Comparison of ENCODE assay signal across 11 cellular contexts in genomic region chr18:46072959-46073358, GRCh38. TPM values are rescaled to one million over a fixed set of nuclear protein-coding genes. Genes with fewer than 3 reads are reported as not detected.
DNase-seq lines count a peak whose midpoint lies in the region; ATAC-seq and TF ChIP-seq lines count a peak whose summit lies in the region.
"Had no signal": no experiment of that assay in that cellular context is flagged by ENCODE, and none has a peak within 500 bp of the region (broad histone marks: within the 10 kb centered on the region; RNA-seq: fewer than 3 reads in every experiment).

No MANE protein-coding gene starts in this region.

- H3K4me1 Mint-ChIP-seq in activated CD8-positive, alpha-beta memory T cell treated with anti-CD3 and anti-CD28 coated beads, Interleukin-2, amount 10 ng/mL, durations not matched to agents 7 days and 5 days: peaks cover 30% of the 10 kb centered on the region
- H3K4me1 Mint-ChIP-seq in dendritic cell treated with granulocyte-macrophage colony-stimulating factor and Interleukin-4, amounts not matched to agents 40 ng/mL and 50 ng/mL, for 4 days (ENCODE audit: low read depth): peaks cover 44% of the 10 kb centered on the region

- H3K27me3 Mint-ChIP-seq in activated CD8-positive, alpha-beta memory T cell treated with anti-CD3 and anti-CD28 coated beads, Interleukin-2, amount 10 ng/mL, durations not matched to agents 7 days and 5 days: peaks cover 6% of the 10 kb centered on the region
- no peaks in the 10 kb centered on the region for H3K27me3 Mint-ChIP-seq in dendritic cell treated with granulocyte-macrophage colony-stimulating factor and Interleukin-4, amounts not matched to agents 40 ng/mL and 50 ng/mL, for 4 days

- TF ChIP-seq CTCF in neutrophil (IDR thresholded peaks at IDR 0.05): no peak

- H3K9ac ChIP-seq in Karpas-422 (ENCODE audit: low read length): no peak overlapping the region

- H2AFZ ChIP-seq in Karpas-422 (ENCODE audit: low read length): no peak overlapping the region

- no peak overlapping the region for H3K27ac Mint-ChIP-seq in activated CD8-positive, alpha-beta memory T cell treated with anti-CD3 and anti-CD28 coated beads, Interleukin-2, amount 10 ng/mL, durations not matched to agents 7 days and 5 days
- peak overlapping the region; percentile 85 for H3K27ac Mint-ChIP-seq in dendritic cell treated with granulocyte-macrophage colony-stimulating factor and Interleukin-4, amounts not matched to agents 40 ng/mL and 50 ng/mL, for 4 days

- H3K79me2 ChIP-seq in Karpas-422 (ENCODE audit: low read length): no peaks in the 10 kb centered on the region

- H3K4me3 Mint-ChIP-seq in activated CD8-positive, alpha-beta memory T cell treated with anti-CD3 and anti-CD28 coated beads, Interleukin-2, amount 10 ng/mL, durations not matched to agents 7 days and 5 days: peak overlapping the region; percentile 39
- H3K4me3 Mint-ChIP-seq in dendritic cell treated with granulocyte-macrophage colony-stimulating factor and Interleukin-4, amounts not matched to agents 40 ng/mL and 50 ng/mL, for 4 days: peak overlapping the region; percentile 88

- no peak overlapping the region for H3K27ac ChIP-seq in Karpas-422 (ENCODE audit: low read length)
- peak overlapping the region; percentile 94 for H3K27ac ChIP-seq in neutrophil
- H3K27ac ChIP-seq: tibial nerve had no signal

- ATAC-seq in activated CD8-positive, alpha-beta memory T cell treated with anti-CD3 and anti-CD28 coated beads, Interleukin-2, amount 10 ng/mL, durations not matched to agents 7 days and 5 days: no peak
- no peak for ATAC-seq in GM21528 (IDR thresholded peaks at IDR 0.05; ENCODE audit: low FRiP score, unreplicated experiment)

- CTCF ChIA-PET in activated CD8-positive, alpha-beta memory T cell treated with anti-CD3 and anti-CD28 coated beads, Interleukin-2, amount 10 ng/mL, durations not matched to agents 7 days and 5 days (lab: Charles Lee): interaction anchor here (1.0 to 5.3 kb wide), 36 partner anchors 10 to 410 kb away, joined by 3 to 50 read pairs (median 5); no protein-coding TSS in a partner anchor

- no peak overlapping the region for H3K4me3 ChIP-seq in Karpas-422 (ENCODE audit: low read length)
- peak overlapping the region; percentile 88 to 95 for H3K4me3 ChIP-seq in neutrophil (ENCODE audit: low read depth in 1 of 2, low read length in 1 of 2)

- H3K27me3 ChIP-seq in Karpas-422 (ENCODE audit: low read length) (no peaks in the 10 kb centered on the region), neutrophil (no peaks in the 10 kb centered on the region)
- H3K27me3 ChIP-seq: tibial nerve had no signal

- intact Hi-C loops in dendritic cell treated with granulocyte-macrophage colony-stimulating factor and Interleukin-4, amounts not matched to agents 40 ng/mL and 50 ng/mL, for 4 days (cut with micrococcal nuclease): loop anchor here (5.0 to 10.0 kb wide), 4 partner anchors 41 to 408 kb away; no protein-coding TSS in a partner anchor

- H3K4me1 ChIP-seq in Karpas-422 (ENCODE audit: low read length): no peaks in the 10 kb centered on the region
- peaks cover 45 to 57% of the 10 kb centered on the region in 2 experiments for H3K4me1 ChIP-seq in neutrophil (ENCODE audit: control insufficient read depth in 1 of 2, insufficient read depth in 1 of 2, low read depth in 1 of 2, low read length in 1 of 2)

- H3K4me2 ChIP-seq in Karpas-422 (ENCODE audit: low read depth, low read length, poor library complexity, severe bottlenecking): no peak overlapping the region

- H3K36me3 ChIP-seq in Karpas-422 (ENCODE audit: insufficient read depth, low read length) (no peaks in the 10 kb centered on the region), neutrophil (peaks cover 8% of the 10 kb centered on the region)

- no peaks in the 10 kb centered on the region for H3K9me3 ChIP-seq in Karpas-422 (ENCODE audit: low read length)
- H3K9me3 ChIP-seq in neutrophil: no peaks in the 10 kb centered on the region
- H3K9me3 ChIP-seq: HAP-1, tibial nerve had no signal

- H4K20me1 ChIP-seq in Karpas-422 (ENCODE audit: insufficient read depth, low read depth, low read length): no peaks in the 10 kb centered on the region

- H3K36me3 Mint-ChIP-seq in activated CD8-positive, alpha-beta memory T cell treated with anti-CD3 and anti-CD28 coated beads, Interleukin-2, amount 10 ng/mL, durations not matched to agents 7 days and 5 days: peaks cover 2% of the 10 kb centered on the region
- H3K36me3 Mint-ChIP-seq in dendritic cell treated with granulocyte-macrophage colony-stimulating factor and Interleukin-4, amounts not matched to agents 40 ng/mL and 50 ng/mL, for 4 days (ENCODE audit: low read depth): peaks cover 40% of the 10 kb centered on the region

- peak; percentile 31 for DNase-seq in activated CD8-positive, alpha-beta memory T cell treated with anti-CD3 and anti-CD28 coated beads, Interleukin-2, amount 10 ng/mL, durations not matched to agents 7 days and 5 days
- DNase-seq in activated CD8-positive, alpha-beta memory T cell treated with anti-CD3 and anti-CD28 coated beads, Interleukin-2, amount 50 U/mL, for 48 hours: no peak
- peak; percentile 36 for DNase-seq in Karpas-422
- no peak for DNase-seq in DMS79 treated with DMSO at 0.1 percent for 48 hours (lab: John Stamatoyannopoulos, UW)
- no peak for DNase-seq in GM19240 (ENCODE audit: insufficient read length, low spot score)
- DNase-seq: NCI-H2081 treated with DMSO at 0.1 percent for 48 hours had no signal

- no peaks in the 10 kb centered on the region for H3K9me3 Mint-ChIP-seq in activated CD8-positive, alpha-beta memory T cell treated with anti-CD3 and anti-CD28 coated beads, Interleukin-2, amount 10 ng/mL, durations not matched to agents 7 days and 5 days (ENCODE audit: low read depth)
- H3K9me3 Mint-ChIP-seq in dendritic cell treated with granulocyte-macrophage colony-stimulating factor and Interleukin-4, amounts not matched to agents 40 ng/mL and 50 ng/mL, for 4 days: no peaks in the 10 kb centered on the region

- H3K9me2 ChIP-seq in Karpas-422 (replicated peaks; ENCODE audit: insufficient read depth, low read length): no peaks in the 10 kb centered on the region

RNA-seq across cellular contexts. Expression of gene PSTPIP2, which starts 0.9 kb away (rescaled TPM):
- total RNA-seq in activated CD8-positive, alpha-beta memory T cell treated with anti-CD3 and anti-CD28 coated beads, Interleukin-2, amount 10 ng/mL, durations not matched to agents 7 days and 5 days: 10 to 100 TPM in 1 of 2 experiments, 1 to 10 TPM in 1; 4.1 to 16.1 TPM
- not detected in 2 replicates for total RNA-seq in Karpas-422 (2014; rRNA removed; shearing (Covaris generic); ENCODE audit: low replicate concordance)

RNA-seq across cellular contexts. Expression of gene ATP5F1A, which starts 25.1 kb away (rescaled TPM):
- 100 to 1,000 TPM; 341 to 485 TPM for total RNA-seq in activated CD8-positive, alpha-beta memory T cell treated with anti-CD3 and anti-CD28 coated beads, Interleukin-2, amount 10 ng/mL, durations not matched to agents 7 days and 5 days
- total RNA-seq in Karpas-422 (2014; rRNA removed; shearing (Covaris generic); ENCODE audit: low replicate concordance): 417 and 563 TPM in 2 replicates

RNA-seq across cellular contexts. Expression of gene HAUS1, which starts 31.2 kb away (rescaled TPM):
- 10 to 100 TPM; 57.4 to 59.2 TPM for total RNA-seq in activated CD8-positive, alpha-beta memory T cell treated with anti-CD3 and anti-CD28 coated beads, Interleukin-2, amount 10 ng/mL, durations not matched to agents 7 days and 5 days
- 30.9 and 46.3 TPM in 2 replicates for total RNA-seq in Karpas-422 (2014; rRNA removed; shearing (Covaris generic); ENCODE audit: low replicate concordance)

Comparison
In these comparisons a context has a peak if more than half of its experiments do, and no peak if none do; other contexts are left out.
1. DNase-seq: peak in activated CD8-positive, alpha-beta memory T cell treated with anti-CD3 and anti-CD28 coated beads, Interleukin-2, amount 10 ng/mL, durations not matched to agents 7 days and 5 days (single experiment) and Karpas-422 (single experiment); none in activated CD8-positive, alpha-beta memory T cell treated with anti-CD3 and anti-CD28 coated beads, Interleukin-2, amount 50 U/mL, for 48 hours (single experiment), DMS79 treated with DMSO at 0.1 percent for 48 hours (single experiment) and GM19240 (single experiment).